Comparison of ENCODE assay signal across 15 cellular contexts in genomic region chr10:97607076-97607635, GRCh38. TPM values are rescaled to one million over a fixed set of nuclear protein-coding genes. Genes with fewer than 3 reads are reported as not detected.
A peak's percentile ranks its signal among the peaks of the same experiment; 100 is the strongest.
DNase-seq lines count a peak whose midpoint lies in the region; TF ChIP-seq lines count a peak whose summit lies in the region.
"Had no signal": no experiment of that assay in that cellular context is flagged by ENCODE, and none has a peak within 500 bp of the region (broad histone marks: within the 10 kb centered on the region; RNA-seq: fewer than 3 reads in every experiment).

No MANE protein-coding gene starts in this region.

- no peak overlapping the region for H2BK12ac ChIP-seq in H9 (ENCODE audit: insufficient read length, low read depth, low read length)

- H2BK20ac ChIP-seq in H9 (ENCODE audit: low read depth, low read length, poor library complexity, severe bottlenecking) = no peak overlapping the region

- H2BK5ac ChIP-seq in H9 (ENCODE audit: insufficient read length, low read length) = no peak overlapping the region

- DNase-seq in H9 = no peak
- DNase-seq in medulla oblongata (ENCODE audit: extremely low spot score) = peak; percentile 87
- DNase-seq in pons (ENCODE audit: low spot score) = peak; percentile 33
- DNase-seq in AG08395 (ENCODE audit: low spot score) = no peak
- no peak for DNase-seq in ascending aorta (ENCODE audit: low spot score in 2 of 2)
- no peak for DNase-seq in stomach
- DNase-seq: Karpas-422, MM.1S, NCI-H1092 treated with DMSO at 0.1 percent for 48 hours, NCI-H524 had no signal

- H3K23me2 ChIP-seq in H9 (ENCODE audit: insufficient read length, low read depth, low read length, poor library complexity, severe bottlenecking) = no peaks in the 10 kb centered on the region

- no peak overlapping the region for H2BK15ac ChIP-seq in H9 (ENCODE audit: low read depth, low read length)

- H3K79me2 ChIP-seq in H9 (ENCODE audit: insufficient read depth, low read length) = no peaks in the 10 kb centered on the region

- H3K4me2 ChIP-seq in BLaER1 treated with 17β-estradiol and CSF1 and Interleukin-3, amounts not matched to agents 10 nM and 100 nM = peak overlapping the region; percentile 9 to 85 (median 59); a peak in 18 of 22 replicates
- H3K4me2 ChIP-seq in H9 (ENCODE audit: insufficient read depth, insufficient read length, low read length) = no peak overlapping the region

- no peak for TF ChIP-seq CTCF in H9 (conservative IDR thresholded peaks at IDR 0.05)
- no peak for TF ChIP-seq CTCF in ascending aorta (IDR thresholded peaks at IDR 0.05)
- TF ChIP-seq CTCF in stomach (IDR thresholded peaks at IDR 0.05) = no peak

- no peak overlapping the region for H2AK5ac ChIP-seq in H9 (ENCODE audit: insufficient read length, low read length)

- H3K27ac Mint-ChIP-seq in H9 = peak overlapping the region in 2 of 3 experiments; percentile 45 to 51; a peak in 2 of 7 replicates

- H3K4ac ChIP-seq in H9 (ENCODE audit: low read depth, low read length) = no peak overlapping the region

- no peak overlapping the region for H2AFZ ChIP-seq in H9 (ENCODE audit: low read length)

- H3K79me1 ChIP-seq in H9 (ENCODE audit: insufficient read depth, low read depth, low read length, poor library complexity, severe bottlenecking) = no peaks in the 10 kb centered on the region

- H4K8ac ChIP-seq in H9 (replicated peaks; ENCODE audit: insufficient read length, low read depth, low read length) = no peak overlapping the region

- no peaks in the 10 kb centered on the region; a peak in 1 of 22 replicates for H4K20me1 ChIP-seq in BLaER1 treated with 17β-estradiol and CSF1 and Interleukin-3, amounts not matched to agents 10 nM and 100 nM
- no peaks in the 10 kb centered on the region for H4K20me1 ChIP-seq in H9 (ENCODE audit: control insufficient read depth, insufficient read depth, insufficient read length)

- H3K14ac ChIP-seq in H9 (ENCODE audit: insufficient read depth, low read length) = no peak overlapping the region

- no peak overlapping the region for H3K56ac ChIP-seq in H9 (ENCODE audit: insufficient read length, low read depth, low read length)

- H3K4me1 ChIP-seq in BLaER1 treated with 17β-estradiol and CSF1 and Interleukin-3, amounts not matched to agents 10 nM and 100 nM = peaks cover 12 to 60% (median 46%) of the 10 kb centered on the region in 10 experiments
- H3K4me1 ChIP-seq in H9 (ENCODE audit: insufficient read depth, low read length) (no peaks in the 10 kb centered on the region), ascending aorta (peaks cover 0 to 21% of the 10 kb centered on the region in 2 donors), stomach (no peaks in the 10 kb centered on the region)

- peaks cover 8 to 13% of the 10 kb centered on the region in 2 experiments for H3K4me1 Mint-ChIP-seq in H9

- intact Hi-C loops in ascending aorta (cut with DNase I) = no loop called here
- intact Hi-C loops in stomach (cut with DNase I; ENCODE audit: low total_unique reads) = no loop called here

- no peak overlapping the region for H3K27ac ChIP-seq in BLaER1 treated with 17β-estradiol and CSF1 and Interleukin-3, amounts not matched to agents 10 nM and 100 nM
- no peak overlapping the region for H3K27ac ChIP-seq in H9 (ENCODE audit: insufficient read length, low read depth, low read length)
- H3K27ac ChIP-seq in ascending aorta = no peak overlapping the region
- H3K27ac ChIP-seq in stomach = no peak overlapping the region

- no peak overlapping the region for H4K5ac ChIP-seq in H9 (ENCODE audit: insufficient read length, low read depth, low read length)

- no peak overlapping the region for H3K4me3 Mint-ChIP-seq in H9

- no peaks in the 10 kb centered on the region for H3K27me3 Mint-ChIP-seq in H9 (ENCODE audit: low read depth)

- H3K27me3 ChIP-seq in BLaER1 treated with 17β-estradiol and CSF1 and Interleukin-3, amounts not matched to agents 10 nM and 100 nM = no peaks in the 10 kb centered on the region
- no peaks in the 10 kb centered on the region for H3K27me3 ChIP-seq in H9 (ENCODE audit: insufficient read depth, low read length)
- no peaks in the 10 kb centered on the region for H3K27me3 ChIP-seq in ascending aorta
- no peaks in the 10 kb centered on the region for H3K27me3 ChIP-seq in stomach

- H3K9ac ChIP-seq in BLaER1 treated with 17β-estradiol and CSF1 and Interleukin-3, amounts not matched to agents 10 nM and 100 nM = no peak overlapping the region
- H3K9ac ChIP-seq in H9 (ENCODE audit: extremely low read depth, insufficient read length, low read length) = no peak overlapping the region

- TF ChIP-seq POLR2A in stomach (IDR thresholded peaks at IDR 0.05) = no peak

- no peak overlapping the region for H4K91ac ChIP-seq in H9 (ENCODE audit: insufficient read length, low read depth, low read length)

- H2BK120ac ChIP-seq in H9 (ENCODE audit: low read depth, low read length, poor library complexity, severe bottlenecking) = no peak overlapping the region

- no peaks in the 10 kb centered on the region for H3K36me3 ChIP-seq in BLaER1 treated with 17β-estradiol and CSF1 and Interleukin-3, amounts not matched to agents 10 nM and 100 nM
- H3K36me3 ChIP-seq in ascending aorta (no peaks in the 10 kb centered on the region), stomach (no peaks in the 10 kb centered on the region)

- no peak for TF ChIP-seq EP300 in stomach (IDR thresholded peaks at IDR 0.05)

- no peak overlapping the region for H3K23ac ChIP-seq in H9 (ENCODE audit: insufficient read length, low read depth, low read length)

- H3K9me3 Mint-ChIP-seq in H9 = no peaks in the 10 kb centered on the region

- H3K36me3 Mint-ChIP-seq in H9 (ENCODE audit: insufficient read depth in 1 of 3, low read depth in 3 of 3) = no peaks in the 10 kb centered on the region

- no peaks in the 10 kb centered on the region for H3K9me3 ChIP-seq in BLaER1 treated with 17β-estradiol and CSF1 and Interleukin-3, amounts not matched to agents 10 nM and 100 nM (replicated peaks in 1 of 11)
- no peaks in the 10 kb centered on the region for H3K9me3 ChIP-seq in H9 (ENCODE audit: control insufficient read depth, low read depth, low read length)
- H3K9me3 ChIP-seq in ascending aorta = no peaks in the 10 kb centered on the region
- H3K9me3 ChIP-seq in stomach = no peaks in the 10 kb centered on the region

- WGBS in H9 (ENCODE audit: extremely low coverage, insufficient read length, low lambda C conversion rate) = no CpG with 5 or more reads among the region's 5 CpGs
- WGBS in stomach, 5 donors = 91 to 95% (median 93%) methylated on average over 5 of the region's 5 CpGs

- no peak overlapping the region for H3K18ac ChIP-seq in H9 (ENCODE audit: insufficient read length, low read depth, low read length)

- H3K4me3 ChIP-seq in BLaER1 treated with 17β-estradiol and CSF1 and Interleukin-3, amounts not matched to agents 10 nM and 100 nM = no peak overlapping the region
- H3K4me3 ChIP-seq in ascending aorta (no peak overlapping the region), stomach (no peak overlapping the region)

- no peak overlapping the region for H3T11ph ChIP-seq in H9 (ENCODE audit: low read length)

RNA-seq across cellular contexts. Expression of gene C10orf62, which starts 17.6 kb away (rescaled TPM):
- total RNA-seq in H9 (2021) (0.31 TPM in 1 of 2 replicates, not detected in the other), ascending aorta (not detected), stomach (not detected)
- polyA plus RNA-seq in stomach = not detected
- total RNA-seq: Daoy, H4 had no signal
- polyA plus RNA-seq: AG04450, BJ had no signal

RNA-seq across cellular contexts. Expression of gene HOGA1, which starts 23.0 kb away (rescaled TPM):
- total RNA-seq in H9 (2021) (0.72 and 0.79 TPM in 2 replicates), ascending aorta (2.6 TPM), stomach (not detected)
- polyA plus RNA-seq in stomach = under 1 TPM in 1 of 3 donors, not detected in 2; 0.38 TPM
- total RNA-seq: Daoy had no signal

RNA-seq across cellular contexts. Expression of gene MORN4, which starts 26.1 kb away (rescaled TPM):
- total RNA-seq in H9 (2021) = 11.9 and 12.0 TPM in 2 replicates
- total RNA-seq in ascending aorta = 2.3 TPM
- total RNA-seq in stomach = 10 to 100 TPM in 1 of 5 donors, 1 to 10 TPM in 1, not detected in 3; 5.5 to 19.8 TPM
- polyA plus RNA-seq in stomach = 10 to 100 TPM in 1 of 3 donors, 1 to 10 TPM in 2; 4.3 to 12.4 (median 6.8) TPM

RNA-seq across cellular contexts. Expression of gene PI4K2A, which starts 33.3 kb away (rescaled TPM):
- total RNA-seq in H9 (2021) (29.8 and 30.9 TPM in 2 replicates), ascending aorta (33.7 TPM), stomach (10 to 100 TPM in 4 of 5 donors, 1 to 10 TPM in 1; 9.1 to 13.6 (median 10.5) TPM)
- polyA plus RNA-seq in stomach = 1 to 10 TPM; 4.2 to 8.8 (median 7.8) TPM

RNA-seq across cellular contexts. Expression of gene ANKRD2, which starts 34.6 kb away (rescaled TPM):
- total RNA-seq in H9 (2021) (not detected in 2 replicates), ascending aorta (not detected), stomach (not detected)
- 1 to 10 TPM in 1 of 3 donors, under 1 TPM in 2; 0.25 to 9.9 (median 0.68) TPM for polyA plus RNA-seq in stomach
- total RNA-seq: Daoy had no signal

Comparison
In these comparisons a context has a peak if more than half of its experiments do, and no peak if none do; other contexts are left out.
1. DNase-seq: peak in medulla oblongata (single experiment) and pons (single experiment); none in H9 (single experiment), AG08395 (single experiment), ascending aorta (0 of 2) and stomach (single experiment).